Comparison of ENCODE assay signal across 16 cellular contexts in the genomic region with DNA sequence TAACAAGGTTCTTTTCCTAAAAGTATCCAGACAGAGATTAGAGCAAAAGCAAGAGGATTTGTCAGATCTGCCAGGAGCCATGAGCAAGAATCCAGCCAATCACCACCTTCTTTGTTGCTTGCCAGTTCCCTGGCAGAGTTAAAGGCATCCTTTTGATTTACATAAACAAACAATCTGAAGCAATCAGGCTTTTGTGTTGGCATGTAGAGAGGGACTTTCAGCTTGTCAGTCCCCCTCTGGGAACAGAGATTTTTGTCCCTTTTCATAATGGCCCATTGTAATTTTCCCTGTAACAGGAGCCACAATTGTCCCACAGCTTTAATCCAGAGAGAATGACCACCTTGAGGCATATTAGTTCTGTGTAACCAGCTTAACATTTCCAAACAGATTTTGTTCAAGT. TPM values are rescaled to one million over a fixed set of nuclear protein-coding genes. Genes with fewer than 3 reads are reported as not detected.
DNase-seq lines count a peak whose midpoint lies in the region; ATAC-seq, FAIRE-seq and TF ChIP-seq lines count a peak whose summit lies in the region.
"Had no signal": no experiment of that assay in that cellular context is flagged by ENCODE, and none has a peak within 500 bp of the region (broad histone marks: within the 10 kb centered on the region; RNA-seq: fewer than 3 reads in every experiment).

A gene with protein sequence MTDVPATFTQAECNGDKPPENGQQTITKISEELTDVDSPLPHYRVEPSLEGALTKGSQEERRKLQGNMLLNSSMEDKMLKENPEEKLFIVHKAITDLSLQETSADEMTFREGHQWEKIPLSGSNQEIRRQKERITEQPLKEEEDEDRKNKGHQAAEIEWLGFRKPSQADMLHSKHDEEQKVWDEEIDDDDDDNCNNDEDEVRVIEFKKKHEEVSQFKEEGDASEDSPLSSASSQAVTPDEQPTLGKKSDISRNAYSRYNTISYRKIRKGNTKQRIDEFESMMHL (minus strand): TSS at position 39 of the 400 bp plus-strand sequence. CDS start 182 bp downstream, outside the sequence.

- peak within 1 kb of the TSS; percentile 10 for H3K27ac Mint-ChIP-seq in activated CD8-positive, alpha-beta T cell treated with anti-CD3 and anti-CD28 coated beads for 36 hours
- H3K27ac Mint-ChIP-seq in activated CD8-positive, alpha-beta T cell treated with anti-CD3 and anti-CD28 coated beads, Interleukin-2, amount 10 ng/mL, durations not matched to agents 7 days and 5 days = no peak within 1 kb of the TSS
- H3K27ac Mint-ChIP-seq in stimulated activated effector memory CD8-positive, alpha-beta T cell treated with anti-CD3 and anti-CD28 coated beads, Interleukin-12 subunit alpha, Interleukin-12 subunit beta, amount 100 ng/mL, for 72 hours = peak within 1 kb of the TSS; percentile 60

- no peaks in the 10 kb centered on the region for H3K27me3 Mint-ChIP-seq in activated CD8-positive, alpha-beta T cell treated with anti-CD3 and anti-CD28 coated beads for 36 hours
- no peaks in the 10 kb centered on the region for H3K27me3 Mint-ChIP-seq in activated CD8-positive, alpha-beta T cell treated with anti-CD3 and anti-CD28 coated beads, Interleukin-2, amount 10 ng/mL, durations not matched to agents 7 days and 5 days (ENCODE audit: low read depth)
- H3K27me3 Mint-ChIP-seq: effector memory CD8-positive, alpha-beta T cell had no signal

- peak; percentile 80 for FAIRE-seq in frontal cortex (lab: Jason Lieb, UNC)
- FAIRE-seq: GM18507 had no signal

- H3K4me3 Mint-ChIP-seq in activated CD8-positive, alpha-beta T cell treated with anti-CD3 and anti-CD28 coated beads for 36 hours = no peak within 1 kb of the TSS
- no peak within 1 kb of the TSS for H3K4me3 Mint-ChIP-seq in activated CD8-positive, alpha-beta T cell treated with anti-CD3 and anti-CD28 coated beads, Interleukin-2, amount 10 ng/mL, durations not matched to agents 7 days and 5 days
- no peak within 1 kb of the TSS for H3K4me3 Mint-ChIP-seq in stimulated activated effector memory CD8-positive, alpha-beta T cell treated with anti-CD3 and anti-CD28 coated beads, Interleukin-12 subunit alpha, Interleukin-12 subunit beta, amount 100 ng/mL, for 72 hours

- H3K4me1 Mint-ChIP-seq in activated CD8-positive, alpha-beta T cell treated with anti-CD3 and anti-CD28 coated beads for 36 hours (ENCODE audit: low read depth) = peaks cover 49% of the 10 kb centered on the region
- H3K4me1 Mint-ChIP-seq in activated CD8-positive, alpha-beta T cell treated with anti-CD3 and anti-CD28 coated beads, Interleukin-2, amount 10 ng/mL, durations not matched to agents 7 days and 5 days (ENCODE audit: low read depth) = peaks cover 38% of the 10 kb centered on the region
- H3K4me1 Mint-ChIP-seq in stimulated activated effector memory CD8-positive, alpha-beta T cell treated with anti-CD3 and anti-CD28 coated beads, Interleukin-12 subunit alpha, Interleukin-12 subunit beta, amount 100 ng/mL, for 72 hours = peaks cover 19% of the 10 kb centered on the region

- intact Hi-C loops in activated CD8-positive, alpha-beta T cell treated with anti-CD3 and anti-CD28 coated beads for 36 hours (cut with micrococcal nuclease) = loop anchor here (5.0 kb wide), 1 partner anchor 87 kb away; no protein-coding TSS in a partner anchor

- CTCF ChIA-PET in activated CD8-positive, alpha-beta T cell treated with anti-CD3 and anti-CD28 coated beads for 36 hours (lab: Charles Lee) = interaction anchor here (0.7 to 16.6 kb wide), 20 partner anchors 8 to 699 kb away, joined by 3 to 246 read pairs (median 15); no protein-coding TSS in a partner anchor
- CTCF ChIA-PET in activated CD8-positive, alpha-beta T cell treated with anti-CD3 and anti-CD28 coated beads, Interleukin-2, amount 10 ng/mL, durations not matched to agents 7 days and 5 days (lab: Charles Lee) = interaction anchor here (1.0 to 28.3 kb wide), 19 partner anchors 9 to 303 kb away, joined by 3 to 442 read pairs (median 11); a partner anchor contains a TSS

- H3K9me3 Mint-ChIP-seq in activated CD8-positive, alpha-beta T cell treated with anti-CD3 and anti-CD28 coated beads for 36 hours = no peaks in the 10 kb centered on the region
- H3K9me3 Mint-ChIP-seq in activated CD8-positive, alpha-beta T cell treated with anti-CD3 and anti-CD28 coated beads, Interleukin-2, amount 10 ng/mL, durations not matched to agents 7 days and 5 days (ENCODE audit: insufficient read depth) = no peaks in the 10 kb centered on the region
- H3K9me3 Mint-ChIP-seq in stimulated activated effector memory CD8-positive, alpha-beta T cell treated with anti-CD3 and anti-CD28 coated beads, Interleukin-12 subunit alpha, Interleukin-12 subunit beta, amount 100 ng/mL, for 72 hours = no peaks in the 10 kb centered on the region
- H3K9me3 Mint-ChIP-seq: effector memory CD8-positive, alpha-beta T cell had no signal

- no peak for TF ChIP-seq CTCF in activated CD8-positive, alpha-beta T cell treated with anti-CD3 and anti-CD28 coated beads for 36 hours (IDR thresholded peaks at IDR 0.05)

- ATAC-seq in activated CD8-positive, alpha-beta T cell treated with anti-CD3 and anti-CD28 coated beads for 36 hours = no peak
- no peak for ATAC-seq in activated CD8-positive, alpha-beta T cell treated with anti-CD3 and anti-CD28 coated beads, Interleukin-2, amount 10 ng/mL, durations not matched to agents 7 days and 5 days
- no peak for ATAC-seq in stimulated activated effector memory CD8-positive, alpha-beta T cell treated with anti-CD3 and anti-CD28 coated beads, Interleukin-12 subunit alpha, Interleukin-12 subunit beta, amount 100 ng/mL, for 72 hours
- no peak for ATAC-seq in GM21737 (IDR thresholded peaks at IDR 0.05; ENCODE audit: unreplicated experiment)
- ATAC-seq: effector memory CD8-positive, alpha-beta T cell had no signal

- peaks cover 12% of the 10 kb centered on the region for H3K36me3 Mint-ChIP-seq in activated CD8-positive, alpha-beta T cell treated with anti-CD3 and anti-CD28 coated beads for 36 hours (ENCODE audit: low read depth)
- peaks cover 16% of the 10 kb centered on the region for H3K36me3 Mint-ChIP-seq in activated CD8-positive, alpha-beta T cell treated with anti-CD3 and anti-CD28 coated beads, Interleukin-2, amount 10 ng/mL, durations not matched to agents 7 days and 5 days (ENCODE audit: low read depth)
- no peaks in the 10 kb centered on the region for H3K36me3 Mint-ChIP-seq in stimulated activated effector memory CD8-positive, alpha-beta T cell treated with anti-CD3 and anti-CD28 coated beads, Interleukin-12 subunit alpha, Interleukin-12 subunit beta, amount 100 ng/mL, for 72 hours

- POLR2A ChIA-PET in activated CD8-positive, alpha-beta T cell treated with anti-CD3 and anti-CD28 coated beads for 36 hours (lab: Charles Lee) = interaction anchor here (0.9 to 5.2 kb wide), 6 partner anchors 79 to 118 kb away, joined by 3 to 42 read pairs (median 5); no protein-coding TSS in a partner anchor
- POLR2A ChIA-PET in activated CD8-positive, alpha-beta T cell treated with anti-CD3 and anti-CD28 coated beads, Interleukin-2, amount 10 ng/mL, durations not matched to agents 7 days and 5 days (lab: Charles Lee) = interaction anchor here (0.7 to 2.6 kb wide), 4 partner anchors 93 to 145 kb away, joined by 3 to 20 read pairs (median 4); no protein-coding TSS in a partner anchor

- no peak for DNase-seq in activated CD8-positive, alpha-beta T cell treated with anti-CD3 and anti-CD28 coated beads for 36 hours
- no peak for DNase-seq in activated CD8-positive, alpha-beta T cell treated with anti-CD3 and anti-CD28 coated beads, Interleukin-2, amount 10 ng/mL, durations not matched to agents 7 days and 5 days
- DNase-seq in NCI-H774 (lab: John Stamatoyannopoulos, UW) (peak; percentile 2), frontal cortex (ENCODE audit: low spot score in 2 of 2) (peak; percentile 8 to 14), DMS53 treated with DMSO at 0.1 percent for 48 hours (lab: John Stamatoyannopoulos, UW; ENCODE audit: unreplicated experiment) (no peak), NOMO-1 treated with DMSO at 0.1 percent for 48 hours (lab: John Stamatoyannopoulos, UW; ENCODE audit: unreplicated experiment) (no peak)
- no peak for DNase-seq in stimulated activated effector memory CD8-positive, alpha-beta T cell treated with anti-CD3 and anti-CD28 coated beads, Interleukin-12 subunit alpha, Interleukin-12 subunit beta, amount 100 ng/mL, for 72 hours (ENCODE audit: low spot score in 2 of 2)
- DNase-seq: aorta; effector memory CD8-positive, alpha-beta T cell; EL; left ventricle myocardium superior; Right ventricle myocardium superior had no signal

RNA-seq across cellular contexts. Expression of the gene that starts here (rescaled TPM):
- 1 to 10 TPM in 1 of 2 experiments, under 1 TPM in 1; 0.87 to 1.3 TPM for total RNA-seq in activated CD8-positive, alpha-beta T cell treated with anti-CD3 and anti-CD28 coated beads for 36 hours
- total RNA-seq in activated CD8-positive, alpha-beta T cell treated with anti-CD3 and anti-CD28 coated beads, Interleukin-2, amount 10 ng/mL, durations not matched to agents 7 days and 5 days = 1 to 10 TPM; 2.2 to 3.2 TPM
- under 0.01 TPM for total RNA-seq in frontal cortex
- total RNA-seq: glomerular endothelial cell, left ventricle myocardium superior, Right ventricle myocardium superior, vagina had no signal

Comparison
In these comparisons a context has a peak if more than half of its experiments do, and no peak if none do; other contexts are left out.
1. Peak in DNase-seq in frontal cortex; RNA of the gene not detected or under 1 TPM.